Comparison of ENCODE assay signal across 19 cellular contexts in the genomic region with DNA sequence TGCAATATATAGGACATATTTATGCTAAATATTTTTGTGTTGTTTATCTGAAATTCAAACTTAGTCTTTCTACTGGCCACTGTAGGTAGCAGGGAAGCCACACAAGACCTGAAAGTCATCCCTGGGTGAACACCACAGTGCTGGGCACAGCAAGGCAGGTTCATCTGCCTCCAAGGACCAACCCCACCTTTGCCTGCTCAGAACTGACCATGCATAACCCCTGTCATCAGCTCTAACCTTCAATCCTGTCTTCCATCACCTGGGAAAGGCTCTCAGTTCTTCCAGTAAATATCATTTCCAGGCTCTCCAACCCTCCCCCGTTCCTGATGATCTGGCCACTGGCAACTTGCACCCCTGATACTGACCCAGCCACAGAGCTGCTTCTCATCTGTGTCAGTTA. TPM values are rescaled to one million over a fixed set of nuclear protein-coding genes. Genes with fewer than 3 reads are reported as not detected.
A peak's percentile ranks its signal among the peaks of the same experiment; 100 is the strongest.
DNase-seq lines count a peak whose midpoint lies in the region; ATAC-seq and TF ChIP-seq lines count a peak whose summit lies in the region.
"Had no signal": no experiment of that assay in that cellular context is flagged by ENCODE, and none has a peak within 500 bp of the region (broad histone marks: within the 10 kb centered on the region; RNA-seq: fewer than 3 reads in every experiment).

No MANE protein-coding gene starts in this region.

- H3K4me3 ChIP-seq in upper lobe of right lung: no peak overlapping the region
- H3K4me3 ChIP-seq: A549, BLaER1 had no signal

- H3K36me3 ChIP-seq in upper lobe of right lung: no peaks in the 10 kb centered on the region
- H3K36me3 ChIP-seq: BLaER1 had no signal

- peaks cover 3% of the 10 kb centered on the region for H3K27me3 Mint-ChIP-seq in activated CD4-positive, alpha-beta T cell treated with anti-CD3 and anti-CD28 coated beads, Interleukin-2, amount 10 ng/mL, durations not matched to agents 24 days and 14 days
- peaks cover 12% of the 10 kb centered on the region for H3K27me3 Mint-ChIP-seq in stimulated activated naive CD8-positive, alpha-beta T cell treated with anti-CD3 and anti-CD28 coated beads, Interleukin-15, amount 100 ng/mL, for 72 hours
- H3K27me3 Mint-ChIP-seq in osteocyte (ENCODE audit: unreplicated experiment): peaks cover 28% of the 10 kb centered on the region

- H3K4me3 Mint-ChIP-seq in activated CD4-positive, alpha-beta T cell treated with anti-CD3 and anti-CD28 coated beads, Interleukin-2, amount 10 ng/mL, durations not matched to agents 24 days and 14 days: no peak overlapping the region
- H3K4me3 Mint-ChIP-seq in stimulated activated naive CD8-positive, alpha-beta T cell treated with anti-CD3 and anti-CD28 coated beads, Interleukin-15, amount 100 ng/mL, for 72 hours: no peak overlapping the region
- H3K4me3 Mint-ChIP-seq in osteocyte (ENCODE audit: unreplicated experiment): no peak overlapping the region
- H3K4me3 Mint-ChIP-seq: CD14-positive monocyte, H9 had no signal

- ATAC-seq in stimulated activated naive CD8-positive, alpha-beta T cell treated with anti-CD3 and anti-CD28 coated beads, Interleukin-15, amount 100 ng/mL, for 72 hours: no peak
- ATAC-seq in stimulated activated naive CD8-positive, alpha-beta T cell treated with anti-CD3 and anti-CD28 coated beads, Interleukin-15, Interleukin-2, amounts not matched to agents 100 U/mL and 50 U/mL, for 24 hours: no peak
- ATAC-seq in upper lobe of right lung (no peak), HG03354 (IDR thresholded peaks at IDR 0.05; ENCODE audit: poor library complexity, severe bottlenecking, unreplicated experiment) (no peak)
- ATAC-seq: A549 had no signal

- peaks cover 7% of the 10 kb centered on the region for H3K4me1 Mint-ChIP-seq in activated CD4-positive, alpha-beta T cell treated with anti-CD3 and anti-CD28 coated beads, Interleukin-2, amount 10 ng/mL, durations not matched to agents 24 days and 14 days
- peaks cover 11% of the 10 kb centered on the region for H3K4me1 Mint-ChIP-seq in stimulated activated naive CD8-positive, alpha-beta T cell treated with anti-CD3 and anti-CD28 coated beads, Interleukin-15, amount 100 ng/mL, for 72 hours
- H3K4me1 Mint-ChIP-seq in osteocyte (ENCODE audit: unreplicated experiment): peaks cover 11% of the 10 kb centered on the region

- DNase-seq in activated CD4-positive, alpha-beta T cell treated with anti-CD3 and anti-CD28 coated beads, Interleukin-2, amount 10 ng/mL, durations not matched to agents 24 days and 14 days: peak; percentile 51
- DNase-seq in activated CD4-positive, alpha-beta T cell treated with anti-CD3 and anti-CD28 coated beads, Interleukin-2, amount 50 U/mL, for 4 hours: no peak
- no peak for DNase-seq in stimulated activated naive CD8-positive, alpha-beta T cell treated with anti-CD3 and anti-CD28 coated beads, Interleukin-15, amount 100 ng/mL, for 72 hours
- DNase-seq in stimulated activated naive CD8-positive, alpha-beta T cell treated with anti-CD3 and anti-CD28 coated beads, Interleukin-15, Interleukin-2, amounts not matched to agents 100 U/mL and 50 U/mL, for 24 hours: no peak
- DNase-seq in osteocyte (ENCODE audit: extremely low spot score, unreplicated experiment) (peak; percentile 34), upper lobe of right lung (no peak)
- DNase-seq: CD4-positive, alpha-beta memory T cell; DMS153; DMS79; GDM1; H9; IMR-90 had no signal

- no peaks in the 10 kb centered on the region for H3K36me3 Mint-ChIP-seq in activated CD4-positive, alpha-beta T cell treated with anti-CD3 and anti-CD28 coated beads, Interleukin-2, amount 10 ng/mL, durations not matched to agents 24 days and 14 days (ENCODE audit: low read depth)
- H3K36me3 Mint-ChIP-seq in osteocyte (ENCODE audit: unreplicated experiment): no peaks in the 10 kb centered on the region
- H3K36me3 Mint-ChIP-seq: CD14-positive monocyte; CD4-positive, alpha-beta memory T cell had no signal

- no peaks in the 10 kb centered on the region for H3K9me3 ChIP-seq in upper lobe of right lung
- H3K9me3 ChIP-seq: A549, BLaER1 had no signal

- H3K27ac Mint-ChIP-seq in activated CD4-positive, alpha-beta T cell treated with anti-CD3 and anti-CD28 coated beads, Interleukin-2, amount 10 ng/mL, durations not matched to agents 24 days and 14 days: no peak overlapping the region
- peak overlapping the region; percentile 9 to 96 for H3K27ac Mint-ChIP-seq in stimulated activated naive CD8-positive, alpha-beta T cell treated with anti-CD3 and anti-CD28 coated beads, Interleukin-15, amount 100 ng/mL, for 72 hours
- H3K27ac Mint-ChIP-seq in osteocyte (ENCODE audit: unreplicated experiment): no peak overlapping the region
- H3K27ac Mint-ChIP-seq: CD14-positive monocyte; CD4-positive, alpha-beta memory T cell; H9 had no signal

- no peaks in the 10 kb centered on the region for H3K9me3 Mint-ChIP-seq in activated CD4-positive, alpha-beta T cell treated with anti-CD3 and anti-CD28 coated beads, Interleukin-2, amount 10 ng/mL, durations not matched to agents 24 days and 14 days
- H3K9me3 Mint-ChIP-seq in stimulated activated naive CD8-positive, alpha-beta T cell treated with anti-CD3 and anti-CD28 coated beads, Interleukin-15, amount 100 ng/mL, for 72 hours: no peaks in the 10 kb centered on the region
- no peaks in the 10 kb centered on the region for H3K9me3 Mint-ChIP-seq in osteocyte (ENCODE audit: unreplicated experiment)

- intact Hi-C loops in activated CD4-positive, alpha-beta T cell treated with anti-CD3 and anti-CD28 coated beads, Interleukin-2, amount 10 ng/mL, durations not matched to agents 24 days and 14 days (cut with micrococcal nuclease): loop anchor here (2.0 kb wide), 1 partner anchor 980 kb away; no protein-coding TSS in a partner anchor
- intact Hi-C loops in upper lobe of right lung (cut with DNase I): no loop called here

- no peaks in the 10 kb centered on the region for H3K27me3 ChIP-seq in upper lobe of right lung
- H3K27me3 ChIP-seq: BLaER1 had no signal

- TF ChIP-seq CTCF in osteocyte (IDR thresholded peaks at IDR 0.05): no peak
- no peak for TF ChIP-seq CTCF in upper lobe of right lung (IDR thresholded peaks at IDR 0.05)

- H3K4me1 ChIP-seq in upper lobe of right lung: no peaks in the 10 kb centered on the region
- H3K4me1 ChIP-seq: A549 had no signal

- no peak overlapping the region for H3K27ac ChIP-seq in upper lobe of right lung
- H3K27ac ChIP-seq: 22Rv1, A549, BLaER1 had no signal

RNA-seq across cellular contexts. Expression of a gene that starts 32.7 kb away (rescaled TPM):
- total RNA-seq in activated CD4-positive, alpha-beta T cell treated with anti-CD3 and anti-CD28 coated beads, Interleukin-2, amount 10 ng/mL, durations not matched to agents 24 days and 14 days: 115 and 117 TPM in 2 replicates
- total RNA-seq in osteocyte (not detected in 2 replicates), upper lobe of right lung (9.6 TPM)
- total RNA-seq: Daoy, H1, H9, IMR-90 had no signal

Comparison
In these comparisons a context has a peak if more than half of its experiments do, and no peak if none do; other contexts are left out.
1. DNase-seq: peak in activated CD4-positive, alpha-beta T cell treated with anti-CD3 and anti-CD28 coated beads, Interleukin-2, amount 10 ng/mL, durations not matched to agents 24 days and 14 days (single experiment) and osteocyte (single experiment); none in activated CD4-positive, alpha-beta T cell treated with anti-CD3 and anti-CD28 coated beads, Interleukin-2, amount 50 U/mL, for 4 hours (0 of 2), stimulated activated naive CD8-positive, alpha-beta T cell treated with anti-CD3 and anti-CD28 coated beads, Interleukin-15, amount 100 ng/mL, for 72 hours (0 of 2), stimulated activated naive CD8-positive, alpha-beta T cell treated with anti-CD3 and anti-CD28 coated beads, Interleukin-15, Interleukin-2, amounts not matched to agents 100 U/mL and 50 U/mL, for 24 hours (single experiment) and upper lobe of right lung (single experiment).
2. H3K27ac Mint-ChIP-seq: peak in stimulated activated naive CD8-positive, alpha-beta T cell treated with anti-CD3 and anti-CD28 coated beads, Interleukin-15, amount 100 ng/mL, for 72 hours (2 of 2); none in activated CD4-positive, alpha-beta T cell treated with anti-CD3 and anti-CD28 coated beads, Interleukin-2, amount 10 ng/mL, durations not matched to agents 24 days and 14 days (single experiment) and osteocyte (single experiment).
3. RNA of a gene that starts 32.7 kb away (total RNA-seq): 115 to 117 TPM in activated CD4-positive, alpha-beta T cell treated with anti-CD3 and anti-CD28 coated beads, Interleukin-2, amount 10 ng/mL, durations not matched to agents 24 days and 14 days; 9.6 TPM in upper lobe of right lung (single experiment) and not detected in osteocyte; every median in the first group is over 10 times any median in the second.